ENCODE assay signal across 32 cellular contexts in genomic region chr17:73974536-73974935, GRCh38.
"Had no signal": no experiment of that assay in that cellular context is flagged by ENCODE, and none has a peak within 500 bp of the region (broad histone marks: within the 10 kb centered on the region; RNA-seq: fewer than 3 reads in every experiment).

No MANE protein-coding gene starts in this region.

- ATAC-seq: gastrocnemius medialis; naive thymus-derived CD4-positive, alpha-beta T cell; psoas muscle; stimulated activated naive B cell treated with anti-CD40 and anti-IgM and Interleukin-4, amounts not matched to agents 10 μg/mL and 1 μg/mL and 100 μg/mL, for 72 hours; T-helper 17 cell; upper lobe of right lung had no signal

- H3K9me3 Mint-ChIP-seq: activated CD4-positive, alpha-beta memory T cell treated with anti-CD3 and anti-CD28 coated beads for 36 hours; activated CD4-positive, alpha-beta T cell treated with anti-CD3 and anti-CD28 coated beads, Interleukin-2, amount 10 ng/mL, durations not matched to agents 24 days and 14 days; activated naive CD4-positive, alpha-beta T cell treated with anti-CD3 and anti-CD28 coated beads for 36 hours; activated naive CD8-positive, alpha-beta T cell treated with anti-CD3 and anti-CD28 coated beads for 36 hours; activated T-helper 1 cell treated with anti-CD3 and anti-CD28 coated beads, Interleukin-12 subunit alpha, Interleukin-12 subunit beta, Interleukin-2, Interleukin-4 antibody, amounts not matched to agents 30 ng/mL and 10 ng/mL and 1 ng/mL, durations not matched to agents 14 hours and 24 hours and 36 hours; naive thymus-derived CD4-positive, alpha-beta T cell; stimulated activated naive B cell treated with anti-CD40 and anti-IgM and Interleukin-4, amounts not matched to agents 10 μg/mL and 1 μg/mL and 100 μg/mL, for 72 hours had no signal

- H3K36me3 ChIP-seq: adrenal gland, gastrocnemius medialis, neutrophil, pancreas, stomach, suprapubic skin, tibial artery, upper lobe of right lung, WERI-Rb-1 had no signal

- H3K4me3 ChIP-seq: adrenal gland, body of pancreas, gastrocnemius medialis, pancreas, psoas muscle, stomach, suprapubic skin, tibial artery, upper lobe of right lung had no signal

- H3K9me3 ChIP-seq: adrenal gland, body of pancreas, gastrocnemius medialis, neutrophil, pancreas, psoas muscle, suprapubic skin, tibial artery, upper lobe of right lung had no signal

- DNase-seq: activated CD4-positive, alpha-beta memory T cell treated with anti-CD3 and anti-CD28 coated beads for 36 hours; activated CD4-positive, alpha-beta T cell treated with anti-CD3 and anti-CD28 coated beads, Interleukin-2, amount 10 ng/mL, durations not matched to agents 24 days and 14 days; activated CD4-positive, CD25-positive, alpha-beta regulatory T cell treated with anti-CD3 and anti-CD28 coated beads, Interleukin-2, amount 50 U/mL, for 72 hours; activated CD8-positive, alpha-beta memory T cell treated with anti-CD3 and anti-CD28 coated beads, Interleukin-2, amount 50 U/mL, for 4 hours; activated effector memory CD4-positive, alpha-beta T cell treated with anti-CD3 and anti-CD28 coated beads, Interleukin-2, amount 50 U/mL, for 16 hours; activated naive CD4-positive, alpha-beta T cell treated with anti-CD3 and anti-CD28 coated beads for 36 hours; activated naive CD8-positive, alpha-beta T cell treated with anti-CD3 and anti-CD28 coated beads for 36 hours; activated T-cell treated with anti-CD3 and anti-CD28 coated beads, Interleukin-2, amount 50 U/mL, for 1 hour; aorta; effector CD8-positive, alpha-beta T cell; gastrocnemius medialis; glutamatergic neuron; left cardiac atrium; mammary epithelial cell; midbrain; naive thymus-derived CD4-positive, alpha-beta T cell; psoas muscle; stimulated activated CD4-positive, alpha-beta T cell treated with anti-CD3 and anti-CD28 coated beads, Interleukin-15, amount 100 ng/mL, for 24 hours; stimulated activated CD4-positive, alpha-beta T cell treated with anti-CD3 and anti-CD28 coated beads, Interleukin-2, amount 100 ng/mL, for 24 hours; stimulated activated naive B cell treated with anti-CD40 and anti-IgM and Interleukin-4, amounts not matched to agents 10 μg/mL and 1 μg/mL and 100 μg/mL, for 72 hours; stomach; T-helper 17 cell; T1000; WERI-Rb-1 had no signal

- H3K4me1 ChIP-seq: adrenal gland, gastrocnemius medialis, pancreas, psoas muscle, stomach, suprapubic skin, tibial artery, upper lobe of right lung had no signal

- H3K4me1 Mint-ChIP-seq: activated CD4-positive, alpha-beta T cell treated with anti-CD3 and anti-CD28 coated beads, Interleukin-2, amount 10 ng/mL, durations not matched to agents 24 days and 14 days; activated naive CD8-positive, alpha-beta T cell treated with anti-CD3 and anti-CD28 coated beads for 36 hours; naive thymus-derived CD4-positive, alpha-beta T cell; stimulated activated naive B cell treated with anti-CD40 and anti-IgM and Interleukin-4, amounts not matched to agents 10 μg/mL and 1 μg/mL and 100 μg/mL, for 72 hours; T-helper 17 cell had no signal

- H3K27ac Mint-ChIP-seq: activated CD4-positive, alpha-beta memory T cell treated with anti-CD3 and anti-CD28 coated beads for 36 hours; activated CD4-positive, alpha-beta T cell treated with anti-CD3 and anti-CD28 coated beads, Interleukin-2, amount 10 ng/mL, durations not matched to agents 24 days and 14 days; activated naive CD4-positive, alpha-beta T cell treated with anti-CD3 and anti-CD28 coated beads for 36 hours; activated naive CD8-positive, alpha-beta T cell treated with anti-CD3 and anti-CD28 coated beads for 36 hours; activated T-helper 1 cell treated with anti-CD3 and anti-CD28 coated beads, Interleukin-12 subunit alpha, Interleukin-12 subunit beta, Interleukin-2, Interleukin-4 antibody, amounts not matched to agents 30 ng/mL and 10 ng/mL and 1 ng/mL, durations not matched to agents 14 hours and 24 hours and 36 hours; naive thymus-derived CD4-positive, alpha-beta T cell; stimulated activated naive B cell treated with anti-CD40 and anti-IgM and Interleukin-4, amounts not matched to agents 10 μg/mL and 1 μg/mL and 100 μg/mL, for 72 hours; T-helper 17 cell had no signal

- H3K36me3 Mint-ChIP-seq: activated CD4-positive, alpha-beta memory T cell treated with anti-CD3 and anti-CD28 coated beads for 36 hours; activated naive CD8-positive, alpha-beta T cell treated with anti-CD3 and anti-CD28 coated beads for 36 hours; naive thymus-derived CD4-positive, alpha-beta T cell; stimulated activated naive B cell treated with anti-CD40 and anti-IgM and Interleukin-4, amounts not matched to agents 10 μg/mL and 1 μg/mL and 100 μg/mL, for 72 hours had no signal

- H3K27me3 ChIP-seq: adrenal gland, body of pancreas, neutrophil, pancreas had no signal

- H3K4me3 Mint-ChIP-seq: activated CD4-positive, alpha-beta memory T cell treated with anti-CD3 and anti-CD28 coated beads for 36 hours; activated CD4-positive, alpha-beta T cell treated with anti-CD3 and anti-CD28 coated beads, Interleukin-2, amount 10 ng/mL, durations not matched to agents 24 days and 14 days; activated naive CD4-positive, alpha-beta T cell treated with anti-CD3 and anti-CD28 coated beads for 36 hours; activated naive CD8-positive, alpha-beta T cell treated with anti-CD3 and anti-CD28 coated beads for 36 hours; activated T-helper 1 cell treated with anti-CD3 and anti-CD28 coated beads, Interleukin-12 subunit alpha, Interleukin-12 subunit beta, Interleukin-2, Interleukin-4 antibody, amounts not matched to agents 30 ng/mL and 10 ng/mL and 1 ng/mL, durations not matched to agents 14 hours and 24 hours and 36 hours; naive thymus-derived CD4-positive, alpha-beta T cell; stimulated activated naive B cell treated with anti-CD40 and anti-IgM and Interleukin-4, amounts not matched to agents 10 μg/mL and 1 μg/mL and 100 μg/mL, for 72 hours; T-helper 17 cell had no signal

- H3K27ac ChIP-seq: adrenal gland, body of pancreas, gastrocnemius medialis, neutrophil, pancreas, psoas muscle, stomach, suprapubic skin, tibial artery, upper lobe of right lung, WERI-Rb-1 had no signal
